Comparison of ENCODE assay signal across 26 cellular contexts in the genomic region with DNA sequence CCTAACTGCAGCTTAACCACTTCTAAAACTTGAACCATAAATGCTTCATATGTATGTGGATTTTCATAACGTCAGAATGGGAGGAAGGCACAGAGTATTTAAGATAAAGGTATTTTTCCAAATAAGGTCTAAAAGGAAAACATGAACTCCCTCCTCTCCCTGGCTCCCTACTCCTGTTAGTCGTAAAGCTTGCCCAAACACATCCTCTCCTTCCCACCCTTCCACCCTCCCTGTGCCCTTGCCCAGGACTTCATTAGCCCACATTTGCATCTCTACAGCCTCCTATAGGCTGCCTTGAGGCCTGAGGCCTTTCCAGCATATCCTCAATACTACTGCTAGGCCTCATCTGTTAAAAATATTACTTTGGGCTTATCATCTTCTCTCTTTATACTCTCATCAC. TPM values are rescaled to one million over a fixed set of nuclear protein-coding genes. Genes with fewer than 3 reads are reported as not detected.
DNase-seq lines count a peak whose midpoint lies in the region; ATAC-seq, FAIRE-seq and TF ChIP-seq lines count a peak whose summit lies in the region.
"Had no signal": no experiment of that assay in that cellular context is flagged by ENCODE, and none has a peak within 500 bp of the region (broad histone marks: within the 10 kb centered on the region; RNA-seq: fewer than 3 reads in every experiment).

No MANE protein-coding gene starts in this region.

- no peak overlapping the region for H3K4me3 ChIP-seq in HCT116 (replicated peaks in 1 of 2; ENCODE audit: low read depth in 1 of 2, low read length in 2 of 2)
- H3K4me3 ChIP-seq in H1 (ENCODE audit: extremely low read depth in 1 of 4, insufficient read depth in 2 of 4, low read depth in 3 of 4, low read length in 4 of 4), result no peak overlapping the region
- H3K4me3 ChIP-seq in neural progenitor cell, result no peak overlapping the region
- H3K4me3 ChIP-seq in PC-9, result no peak overlapping the region
- H3K4me3 ChIP-seq: BLaER1, HAP-1, SJSA1 had no signal

- H3K79me2 ChIP-seq in HCT116 (ENCODE audit: insufficient read depth, low read length) (no peaks in the 10 kb centered on the region), H1 (ENCODE audit: control insufficient read depth in 1 of 2, insufficient read depth in 2 of 2, low read length in 2 of 2) (no peaks in the 10 kb centered on the region), neural progenitor cell (ENCODE audit: low read depth) (no peaks in the 10 kb centered on the region), PC-9 (ENCODE audit: low read depth) (no peaks in the 10 kb centered on the region)

- H3K9me3 ChIP-seq in HCT116 (ENCODE audit: control insufficient read depth in 1 of 2, insufficient read depth in 1 of 2, low read depth in 1 of 2, low read length in 2 of 2) (no peaks in the 10 kb centered on the region), H1 (ENCODE audit: insufficient read depth in 2 of 2, low read depth in 1 of 2, low read length in 1 of 2) (no peaks in the 10 kb centered on the region), neural progenitor cell (ENCODE audit: low read depth) (no peaks in the 10 kb centered on the region), PC-9 (ENCODE audit: insufficient read depth, low read depth) (no peaks in the 10 kb centered on the region)
- H3K9me3 ChIP-seq: BLaER1, HAP-1, SJSA1 had no signal

- TF ChIP-seq RAD21 in HCT116 (IDR thresholded peaks at IDR 0.05; ENCODE audit: low read depth) (no peak), H1 (IDR thresholded peaks at IDR 0.05 in 1 of 2, conservative IDR thresholded peaks at IDR 0.05 in 1 of 2; ENCODE audit: low read depth in 2 of 2, low read length in 2 of 2) (no peak)

- TF ChIP-seq CTCF in HCT116 (IDR thresholded peaks at IDR 0.05 in 2 of 3, conservative IDR thresholded peaks at IDR 0.05 in 1 of 3; ENCODE audit: borderline replicate concordance in 1 of 3, insufficient read depth in 1 of 3, low read depth in 2 of 3, low read length in 2 of 3), result no peak
- TF ChIP-seq CTCF in H1 (IDR thresholded peaks at IDR 0.05; ENCODE audit: control extremely low read depth in 1 of 3, insufficient read depth in 1 of 3, low read depth in 1 of 3, low read length in 3 of 3), result no peak
- no peak for TF ChIP-seq CTCF in neural progenitor cell (IDR thresholded peaks at IDR 0.05)
- no peak for TF ChIP-seq CTCF in PC-9 (conservative IDR thresholded peaks at IDR 0.05)

- H3K4me3 Mint-ChIP-seq in neural progenitor cell, result no peak overlapping the region
- H3K4me3 Mint-ChIP-seq: CD4-positive, alpha-beta T cell had no signal

- H3K4me1 ChIP-seq in HCT116 (ENCODE audit: control insufficient read depth in 1 of 2, insufficient read depth in 2 of 2, low read length in 2 of 2), result no peaks in the 10 kb centered on the region
- peaks cover 0 to 9% (median 5%) of the 10 kb centered on the region in 4 experiments; a peak in 3 of 7 replicates for H3K4me1 ChIP-seq in H1 (replicated peaks in 1 of 4; ENCODE audit: control insufficient read depth in 3 of 4, insufficient read depth in 4 of 4, low read length in 3 of 4)
- H3K4me1 ChIP-seq in neural progenitor cell, result no peaks in the 10 kb centered on the region
- no peaks in the 10 kb centered on the region for H3K4me1 ChIP-seq in PC-9 (replicated peaks; ENCODE audit: insufficient read depth)
- H3K4me1 ChIP-seq: BLaER1, HAP-1, SJSA1 had no signal

- no peak overlapping the region for H2AK5ac ChIP-seq in H1 (ENCODE audit: low read depth, low read length)

- no peak overlapping the region for H3K9ac ChIP-seq in HCT116 (ENCODE audit: low read length)
- H3K9ac ChIP-seq in H1 (replicated peaks in 1 of 4; ENCODE audit: extremely low read depth in 1 of 4, low read depth in 3 of 4, low read length in 3 of 4), result no peak overlapping the region
- no peak overlapping the region for H3K9ac ChIP-seq in neural progenitor cell
- H3K9ac ChIP-seq: BLaER1 had no signal

- no peaks in the 10 kb centered on the region for H3K27me3 Mint-ChIP-seq in neural progenitor cell (ENCODE audit: insufficient read depth, low read depth)
- H3K27me3 Mint-ChIP-seq: CD4-positive, alpha-beta T cell had no signal

- H3K27me3 ChIP-seq in HCT116 (ENCODE audit: insufficient read depth, low read length) (no peaks in the 10 kb centered on the region), H1 (replicated peaks in 1 of 4; ENCODE audit: control insufficient read depth in 3 of 4, extremely low read depth in 1 of 4, insufficient read depth in 3 of 4, low read length in 3 of 4) (no peaks in the 10 kb centered on the region), neural progenitor cell (no peaks in the 10 kb centered on the region), PC-9 (ENCODE audit: insufficient read depth, low read depth) (no peaks in the 10 kb centered on the region)
- H3K27me3 ChIP-seq: BLaER1, SJSA1 had no signal

- no peak overlapping the region for H3K27ac Mint-ChIP-seq in neural progenitor cell
- H3K27ac Mint-ChIP-seq: CD4-positive, alpha-beta T cell had no signal

- no peaks in the 10 kb centered on the region; the same call in 1 of the 2 replicates for H3K23me2 ChIP-seq in H1 (ENCODE audit: low read depth, low read length)

- no peak overlapping the region for H2BK20ac ChIP-seq in H1 (ENCODE audit: low read length)

- no peak overlapping the region for H4K8ac ChIP-seq in H1 (ENCODE audit: extremely low read depth, insufficient read depth, low read length)

- RAD21 ChIA-PET in HCT116 (lab: Charles Lee; ENCODE audit: low non-redundant PET in 1 of 2, low total read pairs in 2 of 2, uncharacterized antibody in 2 of 2, unreplicated experiment in 2 of 2), result no interaction called here

- H3K4ac ChIP-seq in H1 (replicated peaks; ENCODE audit: insufficient read length, low read depth, low read length), result no peak overlapping the region

- H3K14ac ChIP-seq in H1 (ENCODE audit: insufficient read length), result no peak overlapping the region

- no peak overlapping the region for H2BK15ac ChIP-seq in H1 (ENCODE audit: low read length)

- H3K23ac ChIP-seq in H1 (ENCODE audit: insufficient read length), result no peak overlapping the region

- H3K36me3 Mint-ChIP-seq in neural progenitor cell, result no peaks in the 10 kb centered on the region

- DNase-seq in DMS 273 (lab: John Stamatoyannopoulos, UW; ENCODE audit: unreplicated experiment) (peak; percentile 14), DMS 273 treated with DMSO at 0.1 percent for 48 hours (lab: John Stamatoyannopoulos, UW) (no peak), HCT116 (ENCODE audit: low read depth, low spot score) (no peak), H1 (ENCODE audit: low read depth in 1 of 2, low spot score in 2 of 2) (no peak), neural progenitor cell (ENCODE audit: low spot score) (no peak), PC-9 (no peak), OCI-M1 (lab: John Stamatoyannopoulos, UW) (no peak), NCI-H1417 treated with DMSO at 0.1 percent for 48 hours (lab: John Stamatoyannopoulos, UW) (no peak)
- DNase-seq: ACHN; CD4-positive, alpha-beta T cell; COR-L47; KG1; MV-4-11; NCI-H1105 treated with DMSO at 0.1 percent for 48 hours; NCI-H1694 treated with DMSO at 0.1 percent for 48 hours; NCI-H2081 treated with DMSO at 0.1 percent for 48 hours; NCI-H446 treated with DMSO at 0.1 percent for 48 hours; T-helper 1 cell had no signal

- no peaks in the 10 kb centered on the region for H3K79me1 ChIP-seq in H1 (ENCODE audit: low read depth, low read length)

- TF ChIP-seq POLR2A in HCT116 (IDR thresholded peaks at IDR 0.05; ENCODE audit: borderline replicate concordance, extremely low read depth, insufficient read depth, insufficient read length), result no peak
- no peak for TF ChIP-seq POLR2A in H1 (IDR thresholded peaks at IDR 0.05; ENCODE audit: control extremely low read depth in 1 of 2, low read depth in 2 of 2, low read length in 2 of 2)

- ATAC-seq in HCT116, result no peak
- ATAC-seq: Right ventricle myocardium inferior had no signal

- peak; percentile 71 for FAIRE-seq in H1 (lab: Jason Lieb, UNC)
- FAIRE-seq: GM18507, HTR-8/SVneo, RCC 7860 had no signal

- POLR2A ChIA-PET in HCT116 (lab: Charles Lee) (interaction anchor here (0.5 kb wide), 1 partner anchor 190 kb away, joined by 3 read pairs; a partner anchor contains a TSS), H1 (lab: Charles Lee; ENCODE audit: partially characterized antibody) (no interaction called here), PC-9 (lab: Charles Lee; ENCODE audit: unreplicated experiment) (no interaction called here)

- H3K36me3 ChIP-seq in HCT116 (ENCODE audit: control insufficient read depth in 1 of 2, insufficient read depth in 2 of 2, low read length in 2 of 2) (no peaks in the 10 kb centered on the region), H1 (ENCODE audit: control insufficient read depth in 2 of 4, insufficient read depth in 4 of 4, low read length in 3 of 4) (no peaks in the 10 kb centered on the region), neural progenitor cell (no peaks in the 10 kb centered on the region), PC-9 (ENCODE audit: low read depth) (no peaks in the 10 kb centered on the region)
- H3K36me3 ChIP-seq: BLaER1, HAP-1, SJSA1 had no signal

- peak overlapping the region; percentile 42; the same call in 1 of the 2 replicates for H2BK5ac ChIP-seq in H1 (ENCODE audit: low read depth, low read length)

- no peaks in the 10 kb centered on the region for H3K9me3 Mint-ChIP-seq in neural progenitor cell
- H3K9me3 Mint-ChIP-seq: CD4-positive, alpha-beta T cell had no signal

- no peak for TF ChIP-seq EP300 in H1 (IDR thresholded peaks at IDR 0.05; ENCODE audit: borderline replicate concordance in 1 of 2, low read depth in 2 of 2, low read length in 2 of 2)

- H2BK12ac ChIP-seq in H1 (ENCODE audit: low read depth, low read length), result no peak overlapping the region

- H2AFZ ChIP-seq in HCT116 (ENCODE audit: low read depth, low read length, poor library complexity, severe bottlenecking) (no peak overlapping the region), H1 (ENCODE audit: low read length) (peak overlapping the region; percentile 45), neural progenitor cell (replicated peaks) (peak overlapping the region; percentile 4), PC-9 (no peak overlapping the region)

- H3K4me1 Mint-ChIP-seq in neural progenitor cell, result no peaks in the 10 kb centered on the region

- H3F3A ChIP-seq in neural progenitor cell (ENCODE audit: low read depth) (no peaks in the 10 kb centered on the region), PC-9 (ENCODE audit: insufficient read depth, low read depth) (no peaks in the 10 kb centered on the region)

- no peak overlapping the region for H3K56ac ChIP-seq in H1 (replicated peaks; ENCODE audit: insufficient read length, low read depth, low read length)

- no peak overlapping the region for H3K27ac ChIP-seq in HCT116 (ENCODE audit: low read depth, low read length)
- H3K27ac ChIP-seq in H1 (ENCODE audit: low read depth, low read length), result no peak overlapping the region
- no peak overlapping the region for H3K27ac ChIP-seq in neural progenitor cell
- H3K27ac ChIP-seq in PC-9, result no peak overlapping the region
- H3K27ac ChIP-seq: 22Rv1, BLaER1, SJSA1 had no signal

- intact Hi-C loops in HCT116 (cut with micrococcal nuclease) (no loop called here), PC-9 (cut with micrococcal nuclease; ENCODE audit: unreplicated experiment) (no loop called here)

- peak overlapping the region; percentile 20; the same call in 1 of the 2 replicates for H3K18ac ChIP-seq in H1 (ENCODE audit: extremely low read depth, low read length)

- H4K20me1 ChIP-seq in HCT116 (ENCODE audit: insufficient read depth) (no peaks in the 10 kb centered on the region), H1 (replicated peaks in 1 of 2; ENCODE audit: control insufficient read depth in 1 of 2, insufficient read depth in 2 of 2, low read length in 2 of 2) (no peaks in the 10 kb centered on the region), neural progenitor cell (ENCODE audit: low read depth) (no peaks in the 10 kb centered on the region), PC-9 (ENCODE audit: insufficient read depth) (no peaks in the 10 kb centered on the region)
- H4K20me1 ChIP-seq: BLaER1 had no signal

- H3K9me2 ChIP-seq in HCT116 (ENCODE audit: insufficient read depth) (no peaks in the 10 kb centered on the region), PC-9 (ENCODE audit: insufficient read depth) (no peaks in the 10 kb centered on the region)

- no peak overlapping the region for H4K5ac ChIP-seq in H1 (ENCODE audit: insufficient read length, low read depth, low read length)

- H3K4me2 ChIP-seq in HCT116 (ENCODE audit: low read length) (no peak overlapping the region), H1 (ENCODE audit: insufficient read depth in 1 of 2, low read depth in 2 of 2, low read length in 2 of 2) (no peak overlapping the region), neural progenitor cell (no peak overlapping the region), PC-9 (no peak overlapping the region)
- H3K4me2 ChIP-seq: BLaER1 had no signal

- whole genome bisulfite sequencing in H1 (ENCODE audit: extremely low coverage in 1 of 2, insufficient coverage in 1 of 2, insufficient read length in 1 of 2, insufficient replicate concordance in 2 of 2, low coverage in 1 of 2, low lambda C conversion rate in 2 of 2, missing lambda C conversion rate in 1 of 2), 2 experiments, result 45% methylated on average over 2 of the region's 2 CpGs; no CpG with 5 or more reads in 1 of the 2 experiments

- peak overlapping the region; percentile 28 for H2BK120ac ChIP-seq in H1 (replicated peaks; ENCODE audit: low read depth, low read length)

- H4K91ac ChIP-seq in H1 (replicated peaks; ENCODE audit: insufficient read length, low read length), result peak overlapping the region; percentile 83

- CTCF ChIA-PET in HCT116 (lab: Charles Lee), result interaction anchor here (1.7 kb wide), 1 partner anchor 8 kb away, joined by 5 read pairs; no protein-coding TSS in a partner anchor
- CTCF ChIA-PET in H1 (lab: Charles Lee; ENCODE audit: partially characterized antibody), result interaction anchor here (0.8 to 1.4 kb wide), 3 partner anchors 9 to 598 kb away, joined by 3 to 4 read pairs (median 4); no protein-coding TSS in a partner anchor
- CTCF ChIA-PET in PC-9 (lab: Charles Lee), result no interaction called here

- no TSS peak for BruUV-seq in HCT116 (replicated peaks; lab: Mats Ljungman, UMichigan)
- BruUV-seq in PC-9 (replicated peaks; lab: Mats Ljungman, UMichigan), result no TSS peak

RNA-seq across cellular contexts. Expression of a gene that starts 17.1 kb away (rescaled TPM):
- 15.7 TPM for total RNA-seq in HCT116 (2021; ENCODE audit: unreplicated experiment)
- polyA plus RNA-seq in HCT116 (2012), result 6.6 and 7.5 TPM in 2 replicates
- 10.6 TPM in 2 replicates for total RNA-seq in H1 (2021; fragmentation: NEBNext Ultra II Directional; extraction: Animal tissue kit (Norgen Biotek cat#: 25700))
- polyA plus RNA-seq in H1 (2011; rRNA removed), result 1.4 and 1.7 TPM in 2 replicates
- 1.8 TPM for polyA plus RNA-seq in H1 (2011; cell fraction: cytosol; rRNA removed)
- polyA plus RNA-seq in H1 (2011; cell fraction: nucleus; rRNA removed), result 0.96 TPM
- polyA plus RNA-seq in H1 (2012, experiment 1 of 2), result 3.4 to 6.3 TPM (median 4.4 TPM) in 4 replicates
- 1.7 TPM for polyA plus RNA-seq in H1 (2012, experiment 2 of 2)
- 5.9 TPM for polyA plus RNA-seq in H1 (2013, experiment 1 of 2)
- polyA plus RNA-seq in H1 (2013, experiment 2 of 2), result 5.7 TPM
- 2.5 and 4.1 TPM in 2 replicates for polyA minus RNA-seq in H1 (2011; rRNA and poly(A)+ RNA removed)
- 3.4 TPM for polyA minus RNA-seq in H1 (2011; cell fraction: cytosol; rRNA and poly(A)+ RNA removed)
- polyA minus RNA-seq in H1 (2011; cell fraction: nucleus; rRNA and poly(A)+ RNA removed), result 4.7 TPM
- 5.4 and 7.8 TPM in 2 replicates for total RNA-seq in neural progenitor cell (ENCODE audit: low replicate concordance)
- 16.7 and 22.2 TPM in 2 replicates for total RNA-seq in PC-9 (2021)

RNA-seq across cellular contexts. Expression of a gene that starts 32.4 kb away (rescaled TPM):
- total RNA-seq in HCT116 (2021; ENCODE audit: unreplicated experiment) (0.07 TPM), neural progenitor cell (ENCODE audit: low replicate concordance) (5.8 and 9.1 TPM in 2 replicates), PC-9 (2021) (0.23 and 0.41 TPM in 2 replicates)
- 0.04 TPM in 2 replicates for polyA plus RNA-seq in HCT116 (2012)
- total RNA-seq in H1 (2021; fragmentation: NEBNext Ultra II Directional; extraction: Animal tissue kit (Norgen Biotek cat#: 25700)), result 0.69 and 0.89 TPM in 2 replicates
- polyA plus RNA-seq in H1 (2011; rRNA removed), result 0.24 and 0.42 TPM in 2 replicates
- polyA plus RNA-seq in H1 (2011; cell fraction: cytosol; rRNA removed), result 0.59 TPM
- polyA plus RNA-seq in H1 (2011; cell fraction: nucleus; rRNA removed), result 0.26 TPM
- 0.34 to 0.51 TPM (median 0.45 TPM) in 4 replicates for polyA plus RNA-seq in H1 (2012, experiment 1 of 2)
- 0.05 TPM for polyA plus RNA-seq in H1 (2012, experiment 2 of 2)
- polyA plus RNA-seq in H1 (2013, experiment 1 of 2), result 1.9 TPM
- polyA plus RNA-seq in H1 (2013, experiment 2 of 2), result 2.2 TPM
- polyA minus RNA-seq in H1 (2011; rRNA and poly(A)+ RNA removed), result 0.51 and 0.79 TPM in 2 replicates
- 0.29 TPM for polyA minus RNA-seq in H1 (2011; cell fraction: cytosol; rRNA and poly(A)+ RNA removed)
- 0.20 TPM for polyA minus RNA-seq in H1 (2011; cell fraction: nucleus; rRNA and poly(A)+ RNA removed)
- total RNA-seq: CD4-positive, alpha-beta T cell had no signal

RNA-seq across cellular contexts. Expression of a gene that starts 35.0 kb away (rescaled TPM):
- not detected for total RNA-seq in HCT116 (2021; ENCODE audit: unreplicated experiment)
- 0.03 and 0.05 TPM in 2 replicates for polyA plus RNA-seq in HCT116 (2012)
- total RNA-seq in H1 (2021; fragmentation: NEBNext Ultra II Directional; extraction: Animal tissue kit (Norgen Biotek cat#: 25700)), result not detected in 2 replicates
- not detected in 2 replicates for polyA plus RNA-seq in H1 (2011; rRNA removed)
- not detected for polyA plus RNA-seq in H1 (2011; cell fraction: cytosol; rRNA removed)
- polyA plus RNA-seq in H1 (2011; cell fraction: nucleus; rRNA removed), result not detected
- 0.07 to 0.11 TPM (median 0.08 TPM) in 3 of 4 replicates, not detected in the other for polyA plus RNA-seq in H1 (2012, experiment 1 of 2)
- polyA plus RNA-seq in H1 (2012, experiment 2 of 2), result not detected
- not detected for polyA plus RNA-seq in H1 (2013, experiment 1 of 2)
- polyA plus RNA-seq in H1 (2013, experiment 2 of 2), result not detected
- not detected in 2 replicates for polyA minus RNA-seq in H1 (2011; rRNA and poly(A)+ RNA removed)
- polyA minus RNA-seq in H1 (2011; cell fraction: cytosol; rRNA and poly(A)+ RNA removed), result not detected
- not detected for polyA minus RNA-seq in H1 (2011; cell fraction: nucleus; rRNA and poly(A)+ RNA removed)
- not detected in 2 replicates for total RNA-seq in neural progenitor cell (ENCODE audit: low replicate concordance)
- total RNA-seq in PC-9 (2021), result not detected in 2 replicates
- total RNA-seq: CD4-positive, alpha-beta T cell; SJSA1 had no signal

Comparison
In these comparisons a context has a peak if more than half of its experiments do, and no peak if none do; other contexts are left out.
1. H2AFZ ChIP-seq: peak in H1 (single experiment) and neural progenitor cell (single experiment); none in HCT116 (single experiment) and PC-9 (single experiment).